Comparison of ENCODE assay signal across 12 cellular contexts in genomic region chr1:172338295-172338735, GRCh38.
DNase-seq lines count a peak whose midpoint lies in the region; ATAC-seq, FAIRE-seq and TF ChIP-seq lines count a peak whose summit lies in the region.
"Had no signal": no experiment of that assay in that cellular context is flagged by ENCODE, and none has a peak within 500 bp of the region (broad histone marks: within the 10 kb centered on the region; RNA-seq: fewer than 3 reads in every experiment).

No MANE protein-coding gene starts in this region.

- ATAC-seq in HG03442 (IDR thresholded peaks at IDR 0.05; ENCODE audit: unreplicated experiment), result peak; percentile 37
- ATAC-seq in GM19397 (IDR thresholded peaks at IDR 0.05; ENCODE audit: unreplicated experiment), result no peak
- ATAC-seq in HG02763 (IDR thresholded peaks at IDR 0.05; ENCODE audit: unreplicated experiment), result no peak

- H3K9me3 Mint-ChIP-seq in activated naive CD4-positive, alpha-beta T cell treated with anti-CD3 and anti-CD28 coated beads, Interleukin-2, amount 50 U/mL, for 24 hours, result no peaks in the 10 kb centered on the region
- H3K9me3 Mint-ChIP-seq: brain had no signal

- FAIRE-seq in GM19239 (lab: Jason Lieb, UNC), result peak; percentile 37

- H3K27me3 Mint-ChIP-seq in activated naive CD4-positive, alpha-beta T cell treated with anti-CD3 and anti-CD28 coated beads, Interleukin-2, amount 50 U/mL, for 24 hours, result no peaks in the 10 kb centered on the region
- H3K27me3 Mint-ChIP-seq: brain had no signal

- no peak overlapping the region for H3K4me3 Mint-ChIP-seq in activated naive CD4-positive, alpha-beta T cell treated with anti-CD3 and anti-CD28 coated beads, Interleukin-2, amount 50 U/mL, for 24 hours
- H3K4me3 Mint-ChIP-seq: brain had no signal

- CTCF ChIA-PET in GM10248 (lab: Yijun Ruan, JAX), result interaction anchor here (0.8 to 2.4 kb wide), 5 partner anchors 11 to 336 kb away, joined by 3 to 11 read pairs (median 5); no protein-coding TSS in a partner anchor

- peaks cover 17% of the 10 kb centered on the region for H3K4me1 Mint-ChIP-seq in activated naive CD4-positive, alpha-beta T cell treated with anti-CD3 and anti-CD28 coated beads, Interleukin-2, amount 50 U/mL, for 24 hours

- DNase-seq in GM10248 (ENCODE audit: extremely low spot score) (peak; percentile 21), GM19239 (ENCODE audit: insufficient read length, low spot score) (no peak), H4 (ENCODE audit: low spot score) (no peak), kidney tubule cell (ENCODE audit: low spot score) (no peak)
- DNase-seq: esophagus squamous epithelium, islet precursor cell, Peyer's patch had no signal

- H3K27ac Mint-ChIP-seq in activated naive CD4-positive, alpha-beta T cell treated with anti-CD3 and anti-CD28 coated beads, Interleukin-2, amount 50 U/mL, for 24 hours, result peak overlapping the region; percentile 55
- H3K27ac Mint-ChIP-seq: brain had no signal

- no peak for TF ChIP-seq CTCF in GM10248 (IDR thresholded peaks at IDR 0.05; ENCODE audit: control extremely low read depth, extremely low read depth, low read depth, missing control alignments)

- POLR2A ChIA-PET in GM10248 (lab: Yijun Ruan, JAX), result no interaction called here

- peaks cover 2% of the 10 kb centered on the region for H3K36me3 Mint-ChIP-seq in activated naive CD4-positive, alpha-beta T cell treated with anti-CD3 and anti-CD28 coated beads, Interleukin-2, amount 50 U/mL, for 24 hours
- H3K36me3 Mint-ChIP-seq: brain had no signal
